Comparison of ENCODE assay signal across 1 cellular context in the genomic region with DNA sequence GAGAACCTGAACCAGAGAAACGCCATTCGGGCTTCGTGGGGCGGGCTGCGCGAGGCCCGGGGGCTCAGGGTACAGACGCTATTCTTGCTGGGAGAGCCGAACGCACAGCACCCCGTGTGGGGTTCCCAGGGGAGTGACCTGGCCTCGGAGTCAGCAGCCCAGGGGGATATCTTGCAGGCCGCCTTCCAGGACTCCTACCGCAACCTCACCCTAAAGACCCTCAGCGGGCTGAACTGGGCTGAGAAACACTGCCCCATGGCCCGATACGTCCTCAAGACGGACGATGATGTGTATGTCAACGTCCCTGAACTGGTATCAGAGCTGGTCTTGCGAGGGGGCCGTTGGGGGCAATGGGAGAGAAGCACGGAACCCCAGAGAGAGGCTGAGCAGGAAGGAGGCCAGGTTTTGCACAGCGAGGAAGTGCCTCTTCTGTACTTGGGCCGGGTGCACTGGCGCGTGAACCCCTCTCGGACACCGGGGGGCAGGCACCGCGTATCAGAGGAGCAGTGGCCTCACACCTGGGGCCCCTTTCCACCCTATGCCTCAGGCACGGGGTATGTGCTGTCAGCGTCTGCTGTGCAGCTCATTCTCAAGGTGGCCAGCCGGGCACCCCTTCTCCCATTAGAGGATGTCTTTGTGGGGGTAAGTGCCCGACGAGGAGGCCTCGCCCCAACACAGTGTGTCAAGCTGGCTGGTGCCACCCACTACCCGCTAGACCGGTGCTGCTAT.
TF ChIP-seq lines count a peak whose summit lies in the region.

No MANE protein-coding gene starts in this region.

TF ChIP-seq in K562, 482 proteins besides CTCF, POLR2A, EP300 and RAD21 (continued from another document):
- TF ChIP-seq, protein P1, sequence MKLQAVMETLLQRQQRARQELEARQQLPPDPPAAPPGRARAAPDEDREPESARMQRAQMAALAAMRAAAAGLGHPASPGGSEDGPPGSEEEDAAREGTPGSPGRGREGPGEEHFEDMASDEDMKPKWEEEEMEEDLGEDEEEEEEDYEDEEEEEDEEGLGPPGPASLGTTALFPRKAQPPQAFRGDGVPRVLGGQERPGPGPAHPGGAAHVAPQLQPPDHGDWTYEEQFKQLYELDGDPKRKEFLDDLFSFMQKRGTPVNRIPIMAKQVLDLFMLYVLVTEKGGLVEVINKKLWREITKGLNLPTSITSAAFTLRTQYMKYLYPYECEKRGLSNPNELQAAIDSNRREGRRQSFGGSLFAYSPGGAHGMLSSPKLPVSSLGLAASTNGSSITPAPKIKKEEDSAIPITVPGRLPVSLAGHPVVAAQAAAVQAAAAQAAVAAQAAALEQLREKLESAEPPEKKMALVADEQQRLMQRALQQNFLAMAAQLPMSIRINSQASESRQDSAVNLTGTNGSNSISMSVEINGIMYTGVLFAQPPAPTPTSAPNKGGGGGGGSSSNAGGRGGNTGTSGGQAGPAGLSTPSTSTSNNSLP (IDR thresholded peaks at IDR 0.05; ENCODE audit: borderline replicate concordance, low read depth, low read length) = no peak
- no peak for TF ChIP-seq ZNF830 (CRISPR knock-in tag; IDR thresholded peaks at IDR 0.05)
- TF ChIP-seq, protein P2, sequence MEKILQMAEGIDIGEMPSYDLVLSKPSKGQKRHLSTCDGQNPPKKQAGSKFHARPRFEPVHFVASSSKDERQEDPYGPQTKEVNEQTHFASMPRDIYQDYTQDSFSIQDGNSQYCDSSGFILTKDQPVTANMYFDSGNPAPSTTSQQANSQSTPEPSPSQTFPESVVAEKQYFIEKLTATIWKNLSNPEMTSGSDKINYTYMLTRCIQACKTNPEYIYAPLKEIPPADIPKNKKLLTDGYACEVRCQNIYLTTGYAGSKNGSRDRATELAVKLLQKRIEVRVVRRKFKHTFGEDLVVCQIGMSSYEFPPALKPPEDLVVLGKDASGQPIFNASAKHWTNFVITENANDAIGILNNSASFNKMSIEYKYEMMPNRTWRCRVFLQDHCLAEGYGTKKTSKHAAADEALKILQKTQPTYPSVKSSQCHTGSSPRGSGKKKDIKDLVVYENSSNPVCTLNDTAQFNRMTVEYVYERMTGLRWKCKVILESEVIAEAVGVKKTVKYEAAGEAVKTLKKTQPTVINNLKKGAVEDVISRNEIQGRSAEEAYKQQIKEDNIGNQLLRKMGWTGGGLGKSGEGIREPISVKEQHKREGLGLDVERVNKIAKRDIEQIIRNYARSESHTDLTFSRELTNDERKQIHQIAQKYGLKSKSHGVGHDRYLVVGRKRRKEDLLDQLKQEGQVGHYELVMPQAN (IDR thresholded peaks at IDR 0.05; ENCODE audit: borderline replicate concordance) = no peak
- no peak for TF ChIP-seq CBX1 (IDR thresholded peaks at IDR 0.05; ENCODE audit: low read depth)
- TF ChIP-seq DPF2 (IDR thresholded peaks at IDR 0.05) = no peak
- no peak for TF ChIP-seq ZNF124 (CRISPR knock-in tag; IDR thresholded peaks at IDR 0.05)
- no peak for TF ChIP-seq ZFX (CRISPR knock-in tag; IDR thresholded peaks at IDR 0.05)
- no peak for TF ChIP-seq PHB (CRISPR knock-in tag; IDR thresholded peaks at IDR 0.05)
- no peak for TF ChIP-seq NCOA1 (IDR thresholded peaks at IDR 0.05; ENCODE audit: low read depth)
- TF ChIP-seq, protein P3, sequence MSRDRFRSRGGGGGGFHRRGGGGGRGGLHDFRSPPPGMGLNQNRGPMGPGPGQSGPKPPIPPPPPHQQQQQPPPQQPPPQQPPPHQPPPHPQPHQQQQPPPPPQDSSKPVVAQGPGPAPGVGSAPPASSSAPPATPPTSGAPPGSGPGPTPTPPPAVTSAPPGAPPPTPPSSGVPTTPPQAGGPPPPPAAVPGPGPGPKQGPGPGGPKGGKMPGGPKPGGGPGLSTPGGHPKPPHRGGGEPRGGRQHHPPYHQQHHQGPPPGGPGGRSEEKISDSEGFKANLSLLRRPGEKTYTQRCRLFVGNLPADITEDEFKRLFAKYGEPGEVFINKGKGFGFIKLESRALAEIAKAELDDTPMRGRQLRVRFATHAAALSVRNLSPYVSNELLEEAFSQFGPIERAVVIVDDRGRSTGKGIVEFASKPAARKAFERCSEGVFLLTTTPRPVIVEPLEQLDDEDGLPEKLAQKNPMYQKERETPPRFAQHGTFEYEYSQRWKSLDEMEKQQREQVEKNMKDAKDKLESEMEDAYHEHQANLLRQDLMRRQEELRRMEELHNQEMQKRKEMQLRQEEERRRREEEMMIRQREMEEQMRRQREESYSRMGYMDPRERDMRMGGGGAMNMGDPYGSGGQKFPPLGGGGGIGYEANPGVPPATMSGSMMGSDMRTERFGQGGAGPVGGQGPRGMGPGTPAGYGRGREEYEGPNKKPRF (IDR thresholded peaks at IDR 0.05; ENCODE audit: low read depth, low read length) = no peak
- TF ChIP-seq, protein P4, sequence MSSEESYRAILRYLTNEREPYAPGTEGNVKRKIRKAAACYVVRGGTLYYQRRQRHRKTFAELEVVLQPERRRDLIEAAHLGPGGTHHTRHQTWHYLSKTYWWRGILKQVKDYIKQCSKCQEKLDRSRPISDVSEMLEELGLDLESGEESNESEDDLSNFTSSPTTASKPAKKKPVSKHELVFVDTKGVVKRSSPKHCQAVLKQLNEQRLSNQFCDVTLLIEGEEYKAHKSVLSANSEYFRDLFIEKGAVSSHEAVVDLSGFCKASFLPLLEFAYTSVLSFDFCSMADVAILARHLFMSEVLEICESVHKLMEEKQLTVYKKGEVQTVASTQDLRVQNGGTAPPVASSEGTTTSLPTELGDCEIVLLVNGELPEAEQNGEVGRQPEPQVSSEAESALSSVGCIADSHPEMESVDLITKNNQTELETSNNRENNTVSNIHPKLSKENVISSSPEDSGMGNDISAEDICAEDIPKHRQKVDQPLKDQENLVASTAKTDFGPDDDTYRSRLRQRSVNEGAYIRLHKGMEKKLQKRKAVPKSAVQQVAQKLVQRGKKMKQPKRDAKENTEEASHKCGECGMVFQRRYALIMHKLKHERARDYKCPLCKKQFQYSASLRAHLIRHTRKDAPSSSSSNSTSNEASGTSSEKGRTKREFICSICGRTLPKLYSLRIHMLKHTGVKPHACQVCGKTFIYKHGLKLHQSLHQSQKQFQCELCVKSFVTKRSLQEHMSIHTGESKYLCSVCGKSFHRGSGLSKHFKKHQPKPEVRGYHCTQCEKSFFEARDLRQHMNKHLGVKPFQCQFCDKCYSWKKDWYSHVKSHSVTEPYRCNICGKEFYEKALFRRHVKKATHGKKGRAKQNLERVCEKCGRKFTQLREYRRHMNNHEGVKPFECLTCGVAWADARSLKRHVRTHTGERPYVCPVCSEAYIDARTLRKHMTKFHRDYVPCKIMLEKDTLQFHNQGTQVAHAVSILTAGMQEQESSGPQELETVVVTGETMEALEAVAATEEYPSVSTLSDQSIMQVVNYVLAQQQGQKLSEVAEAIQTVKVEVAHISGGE (CRISPR knock-in tag; IDR thresholded peaks at IDR 0.05) = no peak
- 0 out of 2 replicates have a peak, but pooled peaks have one; percentile 5 for TF ChIP-seq FOXK1 (CRISPR knock-in tag; IDR thresholded peaks at IDR 0.05; ENCODE audit: borderline replicate concordance)
- TF ChIP-seq, protein P5, sequence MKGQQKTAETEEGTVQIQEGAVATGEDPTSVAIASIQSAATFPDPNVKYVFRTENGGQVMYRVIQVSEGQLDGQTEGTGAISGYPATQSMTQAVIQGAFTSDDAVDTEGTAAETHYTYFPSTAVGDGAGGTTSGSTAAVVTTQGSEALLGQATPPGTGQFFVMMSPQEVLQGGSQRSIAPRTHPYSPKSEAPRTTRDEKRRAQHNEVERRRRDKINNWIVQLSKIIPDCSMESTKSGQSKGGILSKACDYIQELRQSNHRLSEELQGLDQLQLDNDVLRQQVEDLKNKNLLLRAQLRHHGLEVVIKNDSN (CRISPR knock-in tag; IDR thresholded peaks at IDR 0.05) = peak; percentile 45
- TF ChIP-seq ZC3H11A (IDR thresholded peaks at IDR 0.05; ENCODE audit: low read depth, low read length) = no peak
- no peak for TF ChIP-seq EP400 (IDR thresholded peaks at IDR 0.05)
- no peak for TF ChIP-seq FOXK2 (conservative IDR thresholded peaks at IDR 0.05 in 1 of 2, IDR thresholded peaks at IDR 0.05 in 1 of 2; ENCODE audit: low read depth in 2 of 2)
- TF ChIP-seq HNRNPUL1 (IDR thresholded peaks at IDR 0.05; ENCODE audit: low read length) = 0 out of 2 replicates have a peak, but pooled peaks have one; percentile 25
- no peak for TF ChIP-seq ZNF140 (CRISPR knock-in tag; IDR thresholded peaks at IDR 0.05)
- no peak for TF ChIP-seq NFXL1 (CRISPR knock-in tag; IDR thresholded peaks at IDR 0.05)
- no peak for TF ChIP-seq DMBX1 (CRISPR knock-in tag; IDR thresholded peaks at IDR 0.05; ENCODE audit: borderline replicate concordance)
- no peak for TF ChIP-seq JUN (IDR thresholded peaks at IDR 0.05; ENCODE audit: borderline replicate concordance, low read depth, low read length)
- 0 out of 2 replicates have a peak, but pooled peaks have one; percentile 34 for TF ChIP-seq JUN (CRISPR knock-in tag; IDR thresholded peaks at IDR 0.05; ENCODE audit: borderline replicate concordance)
- no peak for TF ChIP-seq TAL1 (IDR thresholded peaks at IDR 0.05)
- no peak for TF ChIP-seq CCNT2 (IDR thresholded peaks at IDR 0.05; ENCODE audit: borderline replicate concordance, extremely low read depth, insufficient read length, low read depth, low read length)
- peak; percentile 11; the same call in 1 of the 2 replicates for TF ChIP-seq ZBTB7A (IDR thresholded peaks at IDR 0.05; ENCODE audit: borderline replicate concordance, control insufficient read depth, low read depth, low read length)
- TF ChIP-seq, protein P6, sequence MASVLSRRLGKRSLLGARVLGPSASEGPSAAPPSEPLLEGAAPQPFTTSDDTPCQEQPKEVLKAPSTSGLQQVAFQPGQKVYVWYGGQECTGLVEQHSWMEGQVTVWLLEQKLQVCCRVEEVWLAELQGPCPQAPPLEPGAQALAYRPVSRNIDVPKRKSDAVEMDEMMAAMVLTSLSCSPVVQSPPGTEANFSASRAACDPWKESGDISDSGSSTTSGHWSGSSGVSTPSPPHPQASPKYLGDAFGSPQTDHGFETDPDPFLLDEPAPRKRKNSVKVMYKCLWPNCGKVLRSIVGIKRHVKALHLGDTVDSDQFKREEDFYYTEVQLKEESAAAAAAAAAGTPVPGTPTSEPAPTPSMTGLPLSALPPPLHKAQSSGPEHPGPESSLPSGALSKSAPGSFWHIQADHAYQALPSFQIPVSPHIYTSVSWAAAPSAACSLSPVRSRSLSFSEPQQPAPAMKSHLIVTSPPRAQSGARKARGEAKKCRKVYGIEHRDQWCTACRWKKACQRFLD (CRISPR knock-in tag; IDR thresholded peaks at IDR 0.05) = 0 out of 2 replicates have a peak, but pooled peaks have one; percentile 18
- TF ChIP-seq RBM34 (IDR thresholded peaks at IDR 0.05; ENCODE audit: borderline replicate concordance, insufficient read depth, low read length) = no peak
- no peak for TF ChIP-seq STAT5B (CRISPR knock-in tag; IDR thresholded peaks at IDR 0.05)
- no peak for TF ChIP-seq EHMT2 (IDR thresholded peaks at IDR 0.05)
- TF ChIP-seq POLR2G (IDR thresholded peaks at IDR 0.05; ENCODE audit: low read depth, low read length) = peak; percentile 42; the same call in 1 of the 2 replicates
- TF ChIP-seq TBP (optimal IDR thresholded peaks at IDR 0.05; ENCODE audit: low read depth, low read length) = no peak
- TF ChIP-seq, protein P7, sequence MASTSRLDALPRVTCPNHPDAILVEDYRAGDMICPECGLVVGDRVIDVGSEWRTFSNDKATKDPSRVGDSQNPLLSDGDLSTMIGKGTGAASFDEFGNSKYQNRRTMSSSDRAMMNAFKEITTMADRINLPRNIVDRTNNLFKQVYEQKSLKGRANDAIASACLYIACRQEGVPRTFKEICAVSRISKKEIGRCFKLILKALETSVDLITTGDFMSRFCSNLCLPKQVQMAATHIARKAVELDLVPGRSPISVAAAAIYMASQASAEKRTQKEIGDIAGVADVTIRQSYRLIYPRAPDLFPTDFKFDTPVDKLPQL (IDR thresholded peaks at IDR 0.05; ENCODE audit: extremely low read depth, insufficient read length) = no peak
- peak; percentile 60 for TF ChIP-seq SPI1 (IDR thresholded peaks at IDR 0.05; ENCODE audit: borderline replicate concordance, low read depth, low read length)
- TF ChIP-seq FOXA3 (CRISPR knock-in tag; conservative IDR thresholded peaks at IDR 0.05 in 1 of 2, IDR thresholded peaks at IDR 0.05 in 1 of 2) = 0 out of 4 replicates have a peak, but pooled peaks of 1 of the 2 experiments have one; percentile 44
- TF ChIP-seq CBX8 (IDR thresholded peaks at IDR 0.05; ENCODE audit: borderline replicate concordance, extremely low read depth, low read depth, low read length, poor library complexity, severe bottlenecking) = no peak
- 0 out of 2 replicates have a peak, but pooled peaks have one; percentile 17 for TF ChIP-seq MYNN (IDR thresholded peaks at IDR 0.05)
- TF ChIP-seq MYNN (CRISPR knock-in tag; IDR thresholded peaks at IDR 0.05) = no peak
- TF ChIP-seq ARHGAP35 (IDR thresholded peaks at IDR 0.05; ENCODE audit: partially characterized antibody) = no peak
- TF ChIP-seq SRF (CRISPR knock-in tag; IDR thresholded peaks at IDR 0.05) = no peak
